ENCODE assay signal across 1 cellular context in genomic region chrX:101417981-101418841, GRCh38.
TF ChIP-seq lines count a peak whose summit lies in the region.

No MANE protein-coding gene starts in this region.

TF ChIP-seq in HEK293, 187 proteins besides CTCF, POLR2A, EP300 and RAD21 (continued from another document and continues in another):
- TF ChIP-seq, protein P1, sequence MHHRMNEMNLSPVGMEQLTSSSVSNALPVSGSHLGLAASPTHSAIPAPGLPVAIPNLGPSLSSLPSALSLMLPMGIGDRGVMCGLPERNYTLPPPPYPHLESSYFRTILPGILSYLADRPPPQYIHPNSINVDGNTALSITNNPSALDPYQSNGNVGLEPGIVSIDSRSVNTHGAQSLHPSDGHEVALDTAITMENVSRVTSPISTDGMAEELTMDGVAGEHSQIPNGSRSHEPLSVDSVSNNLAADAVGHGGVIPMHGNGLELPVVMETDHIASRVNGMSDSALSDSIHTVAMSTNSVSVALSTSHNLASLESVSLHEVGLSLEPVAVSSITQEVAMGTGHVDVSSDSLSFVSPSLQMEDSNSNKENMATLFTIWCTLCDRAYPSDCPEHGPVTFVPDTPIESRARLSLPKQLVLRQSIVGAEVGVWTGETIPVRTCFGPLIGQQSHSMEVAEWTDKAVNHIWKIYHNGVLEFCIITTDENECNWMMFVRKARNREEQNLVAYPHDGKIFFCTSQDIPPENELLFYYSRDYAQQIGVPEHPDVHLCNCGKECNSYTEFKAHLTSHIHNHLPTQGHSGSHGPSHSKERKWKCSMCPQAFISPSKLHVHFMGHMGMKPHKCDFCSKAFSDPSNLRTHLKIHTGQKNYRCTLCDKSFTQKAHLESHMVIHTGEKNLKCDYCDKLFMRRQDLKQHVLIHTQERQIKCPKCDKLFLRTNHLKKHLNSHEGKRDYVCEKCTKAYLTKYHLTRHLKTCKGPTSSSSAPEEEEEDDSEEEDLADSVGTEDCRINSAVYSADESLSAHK (tag by site-specific recombination; IDR thresholded peaks at IDR 0.05) = no peak
- no peak; the same call in 1 of the 2 replicates for TF ChIP-seq ZBTB10 (tag by site-specific recombination; IDR thresholded peaks at IDR 0.05)
- TF ChIP-seq, protein P2, sequence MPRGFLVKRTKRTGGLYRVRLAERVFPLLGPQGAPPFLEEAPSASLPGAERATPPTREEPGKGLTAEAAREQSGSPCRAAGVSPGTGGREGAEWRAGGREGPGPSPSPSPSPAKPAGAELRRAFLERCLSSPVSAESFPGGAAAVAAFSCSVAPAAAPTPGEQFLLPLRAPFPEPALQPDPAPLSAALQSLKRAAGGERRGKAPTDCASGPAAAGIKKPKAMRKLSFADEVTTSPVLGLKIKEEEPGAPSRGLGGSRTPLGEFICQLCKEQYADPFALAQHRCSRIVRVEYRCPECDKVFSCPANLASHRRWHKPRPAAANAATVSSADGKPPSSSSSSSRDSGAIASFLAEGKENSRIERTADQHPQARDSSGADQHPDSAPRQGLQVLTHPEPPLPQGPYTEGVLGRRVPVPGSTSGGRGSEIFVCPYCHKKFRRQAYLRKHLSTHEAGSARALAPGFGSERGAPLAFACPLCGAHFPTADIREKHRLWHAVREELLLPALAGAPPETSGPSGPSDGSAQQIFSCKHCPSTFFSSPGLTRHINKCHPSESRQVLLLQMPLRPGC (tag by site-specific recombination; IDR thresholded peaks at IDR 0.05) = peak; percentile 9; the same call in 1 of the 2 replicates
- peak; percentile 50; the same call in 1 of the 2 replicates for TF ChIP-seq GLIS1 (tag by site-specific recombination; IDR thresholded peaks at IDR 0.05)
- no peak for TF ChIP-seq MEIS1 (CRISPR knock-in tag; IDR thresholded peaks at IDR 0.05; ENCODE audit: borderline replicate concordance)
- 0 out of 2 replicates have a peak, but pooled peaks have one; percentile 31 for TF ChIP-seq OVOL3 (tag by site-specific recombination; IDR thresholded peaks at IDR 0.05)
- 0 out of 2 replicates have a peak, but pooled peaks have one; percentile 9 for TF ChIP-seq ZNF341 (tag by site-specific recombination; IDR thresholded peaks at IDR 0.05; ENCODE audit: low read depth)
- no peak for TF ChIP-seq ZNF223 (tag by site-specific recombination; IDR thresholded peaks at IDR 0.05)
- peak; percentile 21; the same call in 1 of the 2 replicates for TF ChIP-seq ZFP69B (tag by site-specific recombination; IDR thresholded peaks at IDR 0.05)
- TF ChIP-seq ZXDB (tag by site-specific recombination; IDR thresholded peaks at IDR 0.05) = peak; percentile 84
- TF ChIP-seq ZNF585B (tag by site-specific recombination; IDR thresholded peaks at IDR 0.05) = no peak
- TF ChIP-seq ZNF416 (tag by site-specific recombination; IDR thresholded peaks at IDR 0.05) = no peak
- no peak for TF ChIP-seq ZBTB7A (tag by site-specific recombination; IDR thresholded peaks at IDR 0.05; ENCODE audit: low read depth)
- TF ChIP-seq ZNF391 (tag by site-specific recombination; IDR thresholded peaks at IDR 0.05; ENCODE audit: borderline replicate concordance, low read depth) = no peak
- TF ChIP-seq ZNF629 (tag by site-specific recombination; IDR thresholded peaks at IDR 0.05) = peak; percentile 55; the same call in 1 of the 2 replicates
- peak; percentile 61; the same call in 1 of the 2 replicates for TF ChIP-seq ZBTB48 (tag by site-specific recombination; IDR thresholded peaks at IDR 0.05)
- no peak for TF ChIP-seq ZNF184 (tag by site-specific recombination; IDR thresholded peaks at IDR 0.05)
- TF ChIP-seq KLF16 (tag by site-specific recombination; IDR thresholded peaks at IDR 0.05) = 0 out of 2 replicates have a peak, but pooled peaks have one; percentile 34
- peak; percentile 51 for TF ChIP-seq SP2 (tag by site-specific recombination; IDR thresholded peaks at IDR 0.05)
- TF ChIP-seq YY1 (tag by site-specific recombination; IDR thresholded peaks at IDR 0.05) = peak; percentile 85
- TF ChIP-seq ZNF26 (tag by site-specific recombination; IDR thresholded peaks at IDR 0.05) = no peak
- no peak for TF ChIP-seq ZNF175 (tag by site-specific recombination; IDR thresholded peaks at IDR 0.05)
- TF ChIP-seq ZNF518A (tag by site-specific recombination; conservative IDR thresholded peaks at IDR 0.05; ENCODE audit: low read depth) = no peak
- peak; percentile 61 for TF ChIP-seq SP3 (tag by site-specific recombination; IDR thresholded peaks at IDR 0.05)
- peak; percentile 66 for TF ChIP-seq KLF8 (tag by site-specific recombination; IDR thresholded peaks at IDR 0.05)
- peak; percentile 87 for TF ChIP-seq ZNF335 (tag by site-specific recombination; conservative IDR thresholded peaks at IDR 0.05)
- TF ChIP-seq, protein P3, sequence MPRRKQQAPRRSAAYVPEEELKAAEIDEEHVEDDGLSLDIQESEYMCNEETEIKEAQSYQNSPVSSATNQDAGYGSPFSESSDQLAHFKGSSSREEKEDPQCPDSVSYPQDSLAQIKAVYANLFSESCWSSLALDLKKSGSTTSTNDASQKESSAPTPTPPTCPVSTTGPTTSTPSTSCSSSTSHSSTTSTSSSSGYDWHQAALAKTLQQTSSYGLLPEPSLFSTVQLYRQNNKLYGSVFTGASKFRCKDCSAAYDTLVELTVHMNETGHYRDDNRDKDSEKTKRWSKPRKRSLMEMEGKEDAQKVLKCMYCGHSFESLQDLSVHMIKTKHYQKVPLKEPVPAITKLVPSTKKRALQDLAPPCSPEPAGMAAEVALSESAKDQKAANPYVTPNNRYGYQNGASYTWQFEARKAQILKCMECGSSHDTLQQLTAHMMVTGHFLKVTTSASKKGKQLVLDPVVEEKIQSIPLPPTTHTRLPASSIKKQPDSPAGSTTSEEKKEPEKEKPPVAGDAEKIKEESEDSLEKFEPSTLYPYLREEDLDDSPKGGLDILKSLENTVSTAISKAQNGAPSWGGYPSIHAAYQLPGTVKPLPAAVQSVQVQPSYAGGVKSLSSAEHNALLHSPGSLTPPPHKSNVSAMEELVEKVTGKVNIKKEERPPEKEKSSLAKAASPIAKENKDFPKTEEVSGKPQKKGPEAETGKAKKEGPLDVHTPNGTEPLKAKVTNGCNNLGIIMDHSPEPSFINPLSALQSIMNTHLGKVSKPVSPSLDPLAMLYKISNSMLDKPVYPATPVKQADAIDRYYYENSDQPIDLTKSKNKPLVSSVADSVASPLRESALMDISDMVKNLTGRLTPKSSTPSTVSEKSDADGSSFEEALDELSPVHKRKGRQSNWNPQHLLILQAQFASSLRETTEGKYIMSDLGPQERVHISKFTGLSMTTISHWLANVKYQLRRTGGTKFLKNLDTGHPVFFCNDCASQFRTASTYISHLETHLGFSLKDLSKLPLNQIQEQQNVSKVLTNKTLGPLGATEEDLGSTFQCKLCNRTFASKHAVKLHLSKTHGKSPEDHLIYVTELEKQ (tag by site-specific recombination; IDR thresholded peaks at IDR 0.05; ENCODE audit: borderline replicate concordance) = no peak
- TF ChIP-seq KLF7 (tag by site-specific recombination; IDR thresholded peaks at IDR 0.05; ENCODE audit: borderline replicate concordance) = no peak
- TF ChIP-seq ZNF48 (tag by site-specific recombination; IDR thresholded peaks at IDR 0.05) = no peak
- TF ChIP-seq ZNF792 (tag by site-specific recombination; IDR thresholded peaks at IDR 0.05) = 0 out of 2 replicates have a peak, but pooled peaks have one; percentile 65
- TF ChIP-seq ZNF692 (tag by site-specific recombination; IDR thresholded peaks at IDR 0.05) = peak; percentile 74
- peak; percentile 56; the same call in 1 of the 2 replicates for TF ChIP-seq ZBTB20 (tag by site-specific recombination; IDR thresholded peaks at IDR 0.05)
- TF ChIP-seq PATZ1 (tag by site-specific recombination; IDR thresholded peaks at IDR 0.05) = peak; percentile 66; the same call in 1 of the 2 replicates
- TF ChIP-seq HOXC10 (CRISPR knock-in tag; IDR thresholded peaks at IDR 0.05) = no peak
- TF ChIP-seq IKZF3 (tag by site-specific recombination; IDR thresholded peaks at IDR 0.05) = peak; percentile 55
- TF ChIP-seq ZNF423 (tag by site-specific recombination; IDR thresholded peaks at IDR 0.05) = peak; percentile 27; the same call in 1 of the 2 replicates
- no peak for TF ChIP-seq ZNF19 (tag by site-specific recombination; IDR thresholded peaks at IDR 0.05; ENCODE audit: low read depth)
- peak; percentile 45; the same call in 1 of the 2 replicates for TF ChIP-seq ZSCAN23 (tag by site-specific recombination; IDR thresholded peaks at IDR 0.05)
